In genomic region chr4:84952004-84952403, GRCh38 we compare ENCODE assay signal across 13 cellular contexts. TPM values are rescaled to one million over a fixed set of nuclear protein-coding genes. Genes with fewer than 3 reads are reported as not detected.
DNase-seq lines count a peak whose midpoint lies in the region; ATAC-seq, FAIRE-seq and TF ChIP-seq lines count a peak whose summit lies in the region.
"Had no signal": no experiment of that assay in that cellular context is flagged by ENCODE, and none has a peak within 500 bp of the region (broad histone marks: within the 10 kb centered on the region; RNA-seq: fewer than 3 reads in every experiment).

No MANE protein-coding gene starts in this region.

- no peak for FAIRE-seq in HTR-8/SVneo (lab: Jason Lieb, UNC)

- H3K4me1 Mint-ChIP-seq in MCF 10A (ENCODE audit: insufficient read depth, unreplicated experiment) (peaks cover 36% of the 10 kb centered on the region), type B pancreatic cell (ENCODE audit: unreplicated experiment) (peaks cover 13% of the 10 kb centered on the region)

- no peak for ATAC-seq in GM19455 (IDR thresholded peaks at IDR 0.05; ENCODE audit: unreplicated experiment)
- no peak for ATAC-seq in GM21390 (IDR thresholded peaks at IDR 0.05; ENCODE audit: unreplicated experiment)
- ATAC-seq in GM19023 (IDR thresholded peaks at IDR 0.05; ENCODE audit: unreplicated experiment): no peak

- TF ChIP-seq CTCF in MCF 10A (IDR thresholded peaks at IDR 0.05; ENCODE audit: unreplicated experiment): no peak
- no peak for TF ChIP-seq CTCF in type B pancreatic cell (conservative IDR thresholded peaks at IDR 0.05)

- intact Hi-C loops in MCF 10A (cut with micrococcal nuclease): no loop called here

- H3K36me3 Mint-ChIP-seq in MCF 10A (ENCODE audit: insufficient read depth, unreplicated experiment) (no peaks in the 10 kb centered on the region), type B pancreatic cell (peaks cover 13% of the 10 kb centered on the region)

- peak overlapping the region; percentile 74 for H3K27ac Mint-ChIP-seq in MCF 10A (ENCODE audit: low read depth, unreplicated experiment)
- peak overlapping the region; percentile 70 for H3K27ac Mint-ChIP-seq in type B pancreatic cell

- POLR2A ChIA-PET in MCF 10A (lab: Yijun Ruan, JAX): interaction anchor here (0.7 to 1.9 kb wide), 5 partner anchors 9 to 367 kb away, joined by 3 to 40 read pairs (median 5); partner anchors contain the start of gene WDFY3

- CTCF ChIA-PET in MCF 10A (lab: Yijun Ruan, JAX): interaction anchor here (0.7 to 1.2 kb wide), 3 partner anchors 9 to 373 kb away, joined by 3 read pairs; no protein-coding TSS in a partner anchor

- DNase-seq in HTR-8/SVneo (ENCODE audit: insufficient read length, low spot score) (peak; percentile 5), MCF 10A (ENCODE audit: unreplicated experiment) (peak; percentile 93), kidney tubule cell (ENCODE audit: low spot score) (peak; percentile 94), type B pancreatic cell (ENCODE audit: extremely low spot score, unreplicated experiment) (no peak), C1 segment of cervical spinal cord (lab: John Stamatoyannopoulos, UW) (no peak)
- DNase-seq: central memory CD4-positive, alpha-beta T cell; DMS79; NK-92 treated with Interleukin-12 subunit alpha and Interleukin-12 subunit beta, amount 100 ng/mL, for 24 hours; trophoblast cell had no signal

- H3K27me3 Mint-ChIP-seq in MCF 10A (ENCODE audit: insufficient read depth, unreplicated experiment) (no peaks in the 10 kb centered on the region), type B pancreatic cell (no peaks in the 10 kb centered on the region)

- H3K4me3 Mint-ChIP-seq in MCF 10A (ENCODE audit: unreplicated experiment): no peak overlapping the region
- no peak overlapping the region for H3K4me3 Mint-ChIP-seq in type B pancreatic cell
- H3K4me3 Mint-ChIP-seq: nephron had no signal

- H3K9me3 Mint-ChIP-seq in MCF 10A (ENCODE audit: unreplicated experiment) (no peaks in the 10 kb centered on the region), type B pancreatic cell (no peaks in the 10 kb centered on the region)
- H3K9me3 Mint-ChIP-seq: nephron had no signal

- BruUV-seq in MCF 10A (replicated peaks; lab: Mats Ljungman, UMichigan): no TSS peak

RNA-seq across cellular contexts. Expression of gene WDFY3, which starts 14.5 kb away (rescaled TPM):
- total RNA-seq in MCF 10A (2022) (73.7 and 90.7 TPM in 2 replicates), type B pancreatic cell (ENCODE audit: low replicate concordance) (76.4 and 79.5 TPM in 2 replicates)

Comparison
In these comparisons a context has a peak if more than half of its experiments do, and no peak if none do; other contexts are left out.
1. DNase-seq: peak in HTR-8/SVneo (single experiment), MCF 10A (single experiment) and kidney tubule cell (single experiment); none in type B pancreatic cell (single experiment) and C1 segment of cervical spinal cord (0 of 14).